ENCODE assay signal across 1 cellular context in genomic region chr16:50539053-50539615, GRCh38.
A peak's percentile ranks its signal among the peaks of the same experiment; 100 is the strongest.
TF ChIP-seq lines count a peak whose summit lies in the region.

No MANE protein-coding gene starts in this region.

TF ChIP-seq in HepG2, 621 proteins besides CTCF, POLR2A, EP300 and RAD21 (continued from another document and continues in another):
- peak; percentile 78; the same call in 1 of the 2 replicates for TF ChIP-seq ZNF761 (CRISPR knock-in tag; conservative IDR thresholded peaks at IDR 0.05)
- peak; percentile 66 for TF ChIP-seq HNF4A (CRISPR knock-in tag; IDR thresholded peaks at IDR 0.05)
- peak; percentile 56; the same call in 1 of the 2 replicates for TF ChIP-seq THAP11 (CRISPR knock-in tag; IDR thresholded peaks at IDR 0.05)
- TF ChIP-seq HNRNPL (IDR thresholded peaks at IDR 0.05; ENCODE audit: low read depth, low read length), result peak; percentile 100
- TF ChIP-seq KMT2A (CRISPR knock-in tag; IDR thresholded peaks at IDR 0.05), result no peak; the same call in 1 of the 2 replicates
- peak; percentile 81; the same call in 1 of the 2 replicates for TF ChIP-seq NFIC (IDR thresholded peaks at IDR 0.05; ENCODE audit: low read length)
- TF ChIP-seq RFXANK (CRISPR knock-in tag; IDR thresholded peaks at IDR 0.05), result no peak
- no peak for TF ChIP-seq ZNF136 (CRISPR knock-in tag; IDR thresholded peaks at IDR 0.05; ENCODE audit: low read depth)
- no peak for TF ChIP-seq NKX3-1 (CRISPR knock-in tag; IDR thresholded peaks at IDR 0.05)
- TF ChIP-seq HDAC2 (CRISPR knock-in tag; IDR thresholded peaks at IDR 0.05), result peak; percentile 92
- TF ChIP-seq CREBL2 (CRISPR knock-in tag; IDR thresholded peaks at IDR 0.05; ENCODE audit: borderline replicate concordance), result no peak
- TF ChIP-seq ZBTB44 (CRISPR knock-in tag; IDR thresholded peaks at IDR 0.05), result no peak
- peak; percentile 95 for TF ChIP-seq ZMYM3 (CRISPR knock-in tag; IDR thresholded peaks at IDR 0.05)
- TF ChIP-seq ETV6 (CRISPR knock-in tag; conservative IDR thresholded peaks at IDR 0.05), result 0 out of 2 replicates have a peak, but pooled peaks have one; percentile 79
- no peak for TF ChIP-seq PLSCR1 (CRISPR knock-in tag; IDR thresholded peaks at IDR 0.05; ENCODE audit: borderline replicate concordance)
- peak; percentile 95 for TF ChIP-seq TARDBP (CRISPR knock-in tag; IDR thresholded peaks at IDR 0.05)
- no peak for TF ChIP-seq TMF1 (CRISPR knock-in tag; IDR thresholded peaks at IDR 0.05; ENCODE audit: low read depth)
- no peak for TF ChIP-seq SRSF4 (IDR thresholded peaks at IDR 0.05; ENCODE audit: low read depth, low read length, poor library complexity, severe bottlenecking)
- TF ChIP-seq ATM (IDR thresholded peaks at IDR 0.05; ENCODE audit: borderline replicate concordance), result no peak
- TF ChIP-seq MTA1 (CRISPR knock-in tag; IDR thresholded peaks at IDR 0.05; ENCODE audit: borderline replicate concordance), result peak; percentile 89
- peak; percentile 99 for TF ChIP-seq PATZ1 (CRISPR knock-in tag; IDR thresholded peaks at IDR 0.05)
- TF ChIP-seq NFKB2 (CRISPR knock-in tag; IDR thresholded peaks at IDR 0.05; ENCODE audit: borderline replicate concordance), result no peak
- no peak for TF ChIP-seq ZSCAN12 (CRISPR knock-in tag; IDR thresholded peaks at IDR 0.05)
- no peak for TF ChIP-seq NFE2L2 (IDR thresholded peaks at IDR 0.05; ENCODE audit: low read length)
- TF ChIP-seq ZNF543 (CRISPR knock-in tag; IDR thresholded peaks at IDR 0.05), result peak; percentile 77; the same call in 1 of the 2 replicates
- TF ChIP-seq ZBED4 (CRISPR knock-in tag; IDR thresholded peaks at IDR 0.05; ENCODE audit: borderline replicate concordance), result no peak
- TF ChIP-seq HIC2 (CRISPR knock-in tag; IDR thresholded peaks at IDR 0.05; ENCODE audit: low read depth), result peak; percentile 99
- TF ChIP-seq JUNB (CRISPR knock-in tag; IDR thresholded peaks at IDR 0.05; ENCODE audit: borderline replicate concordance), result no peak
- no peak for TF ChIP-seq SP2 (CRISPR knock-in tag; IDR thresholded peaks at IDR 0.05)
- TF ChIP-seq ZNF570 (CRISPR knock-in tag; IDR thresholded peaks at IDR 0.05; ENCODE audit: borderline replicate concordance), result no peak
- TF ChIP-seq U2AF2 (IDR thresholded peaks at IDR 0.05; ENCODE audit: low read depth, low read length), result 0 out of 2 replicates have a peak, but pooled peaks have one; percentile 20
- 0 out of 2 replicates have a peak, but pooled peaks have one; percentile 31 for TF ChIP-seq ZNF263 (CRISPR knock-in tag; IDR thresholded peaks at IDR 0.05)
- TF ChIP-seq ZNF225 (CRISPR knock-in tag; IDR thresholded peaks at IDR 0.05), result no peak
- no peak for TF ChIP-seq ZNF670 (CRISPR knock-in tag; IDR thresholded peaks at IDR 0.05; ENCODE audit: borderline replicate concordance)
- TF ChIP-seq TP53 (CRISPR knock-in tag; conservative IDR thresholded peaks at IDR 0.05), result no peak
- peak; percentile 72; the same call in 1 of the 2 replicates for TF ChIP-seq ZNF274 (CRISPR knock-in tag; IDR thresholded peaks at IDR 0.05)
- peak; percentile 72 for TF ChIP-seq FOSL2 (CRISPR knock-in tag; IDR thresholded peaks at IDR 0.05)
- no peak; the same call in 1 of the 2 replicates for TF ChIP-seq ZFP36L1 (CRISPR knock-in tag; IDR thresholded peaks at IDR 0.05)
- TF ChIP-seq ZNF746 (CRISPR knock-in tag; IDR thresholded peaks at IDR 0.05), result peak; percentile 72; the same call in 1 of the 2 replicates
- TF ChIP-seq BRD4 (CRISPR knock-in tag; IDR thresholded peaks at IDR 0.05), result 0 out of 2 replicates have a peak, but pooled peaks have one; percentile 56
- TF ChIP-seq BRCA1 (CRISPR knock-in tag; IDR thresholded peaks at IDR 0.05), result no peak
- TF ChIP-seq CEBPZ (IDR thresholded peaks at IDR 0.05; ENCODE audit: low read length), result no peak
- no peak for TF ChIP-seq ZNF513 (CRISPR knock-in tag; conservative IDR thresholded peaks at IDR 0.05)
- TF ChIP-seq NAIF1 (CRISPR knock-in tag; IDR thresholded peaks at IDR 0.05; ENCODE audit: borderline replicate concordance), result no peak
- TF ChIP-seq ADNP (CRISPR knock-in tag; IDR thresholded peaks at IDR 0.05), result no peak
- TF ChIP-seq PHF8 (CRISPR knock-in tag; IDR thresholded peaks at IDR 0.05), result peak; percentile 51
- no peak; the same call in 1 of the 2 replicates for TF ChIP-seq TFDP2 (CRISPR knock-in tag; IDR thresholded peaks at IDR 0.05)
- TF ChIP-seq SOX13 (IDR thresholded peaks at IDR 0.05), result peak; percentile 72
- peak; percentile 27 to 94; a peak in 2 of 4 replicates for TF ChIP-seq SOX13 (CRISPR knock-in tag; conservative IDR thresholded peaks at IDR 0.05 in 1 of 2, IDR thresholded peaks at IDR 0.05 in 1 of 2)
- no peak for TF ChIP-seq REL (CRISPR knock-in tag; conservative IDR thresholded peaks at IDR 0.05)
- TF ChIP-seq BHLHE40 (IDR thresholded peaks at IDR 0.05; ENCODE audit: low read length), result peak; percentile 79
- no peak for TF ChIP-seq ZFP36 (IDR thresholded peaks at IDR 0.05; ENCODE audit: borderline replicate concordance, low read depth, low read length, partially characterized antibody)
- TF ChIP-seq ZNF354B (CRISPR knock-in tag; IDR thresholded peaks at IDR 0.05), result no peak
